In genomic region chr19:41323023-41323422, GRCh38 we compare ENCODE assay signal across 1 cellular context.
TF ChIP-seq lines count a peak whose summit lies in the region.

No MANE protein-coding gene starts in this region.

TF ChIP-seq in HepG2, 621 proteins besides CTCF, POLR2A, EP300 and RAD21 (continued from another document):
- TF ChIP-seq ZNF18 (CRISPR knock-in tag; IDR thresholded peaks at IDR 0.05; ENCODE audit: insufficient replicate concordance) (no peak), HNF4G (IDR thresholded peaks at IDR 0.05; ENCODE audit: borderline replicate concordance, low read depth, low read length) (peak; percentile 61; the same call in 1 of the 2 replicates), HNF4G (CRISPR knock-in tag; IDR thresholded peaks at IDR 0.05; ENCODE audit: borderline replicate concordance, low read depth) (no peak), ZNF318 (CRISPR knock-in tag; IDR thresholded peaks at IDR 0.05) (no peak), EED (CRISPR knock-in tag; IDR thresholded peaks at IDR 0.05) (no peak), KAT8 (CRISPR knock-in tag; IDR thresholded peaks at IDR 0.05) (0 out of 2 replicates have a peak, but pooled peaks have one; percentile 3), RXRA (CRISPR knock-in tag; IDR thresholded peaks at IDR 0.05) (no peak; the same call in 1 of the 2 replicates), ZNF784 (CRISPR knock-in tag; IDR thresholded peaks at IDR 0.05; ENCODE audit: borderline replicate concordance) (no peak), IRX3 (CRISPR knock-in tag; IDR thresholded peaks at IDR 0.05; ENCODE audit: borderline replicate concordance, low read depth) (no peak), RCOR2 (CRISPR knock-in tag; IDR thresholded peaks at IDR 0.05) (no peak; the same call in 1 of the 2 replicates), ELF3 (CRISPR knock-in tag; IDR thresholded peaks at IDR 0.05) (peak; percentile 36; the same call in 1 of the 2 replicates), ZNF646 (CRISPR knock-in tag; IDR thresholded peaks at IDR 0.05) (no peak), ZNF562 (CRISPR knock-in tag; IDR thresholded peaks at IDR 0.05; ENCODE audit: borderline replicate concordance) (no peak), ZNF484 (CRISPR knock-in tag; IDR thresholded peaks at IDR 0.05; ENCODE audit: borderline replicate concordance, low read depth) (no peak), ELK4 (CRISPR knock-in tag; IDR thresholded peaks at IDR 0.05; ENCODE audit: borderline replicate concordance) (no peak)
TF ChIP-seq in HepG2: peak in this region for 55.
